9 cellular contexts compared by ENCODE assay signal in the genomic region with DNA sequence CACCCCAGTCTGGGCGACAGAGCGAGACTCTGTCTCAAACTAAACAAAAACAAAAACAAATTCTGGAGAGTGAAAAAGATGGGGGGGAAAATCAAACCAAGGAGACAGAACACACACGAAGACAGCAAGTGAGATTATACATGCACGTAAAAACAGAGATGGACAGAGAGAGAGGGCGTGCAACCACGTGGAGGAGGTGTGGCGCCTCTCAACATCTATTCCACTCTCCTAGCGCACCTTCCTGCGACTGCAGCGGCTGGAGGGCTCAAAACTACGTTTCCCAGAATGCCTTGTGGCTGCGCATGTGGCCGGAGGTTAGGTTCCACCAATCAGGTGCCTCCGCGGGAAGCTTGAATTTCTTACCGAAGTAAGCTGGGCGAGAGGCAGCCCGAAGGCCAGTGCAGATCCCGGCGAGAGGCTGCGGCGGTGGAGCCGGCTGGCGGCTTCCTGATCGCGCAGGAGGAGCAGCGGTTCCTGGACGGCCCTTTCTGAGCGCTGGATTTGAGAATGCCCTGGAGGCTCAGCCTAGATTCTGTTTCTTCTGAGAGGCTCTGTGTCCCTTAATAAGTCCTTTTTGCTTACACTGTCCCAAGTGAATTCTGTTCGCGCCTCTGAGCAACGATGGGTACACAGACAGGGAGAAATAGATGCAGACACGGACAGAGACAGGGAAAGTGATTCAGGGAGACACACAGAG. TPM values are rescaled to one million over a fixed set of nuclear protein-coding genes. Genes with fewer than 3 reads are reported as not detected.
A peak's percentile ranks its signal among the peaks of the same experiment; 100 is the strongest.
DNase-seq lines count a peak whose midpoint lies in the region; ATAC-seq and TF ChIP-seq lines count a peak whose summit lies in the region.
"Had no signal": no experiment of that assay in that cellular context is flagged by ENCODE, and none has a peak within 500 bp of the region (broad histone marks: within the 10 kb centered on the region; RNA-seq: fewer than 3 reads in every experiment).

No MANE protein-coding gene starts in this region.

- H3K9me3 ChIP-seq in ovary (no peaks in the 10 kb centered on the region), tibial nerve (no peaks in the 10 kb centered on the region)

- no peaks in the 10 kb centered on the region for H3K4me1 ChIP-seq in ovary (ENCODE audit: insufficient read depth)
- peaks cover 0 to 9% (median 0%) of the 10 kb centered on the region in 4 donors for H3K4me1 ChIP-seq in tibial nerve

- H3K4me3 ChIP-seq in ovary (no peak overlapping the region), tibial nerve (no peak overlapping the region)

- TF ChIP-seq EP300 in ovary (IDR thresholded peaks at IDR 0.05) (no peak), tibial nerve (IDR thresholded peaks at IDR 0.05) (peak in 1 of 2 donors; percentile 92)

- no peak for TF ChIP-seq CTCF in C4-2B (conservative IDR thresholded peaks at IDR 0.05)
- TF ChIP-seq CTCF in ovary (IDR thresholded peaks at IDR 0.05): no peak
- no peak for TF ChIP-seq CTCF in tibial nerve (IDR thresholded peaks at IDR 0.05)

- intact Hi-C loops in ovary (cut with DNase I): no loop called here

- no peak for TF ChIP-seq POLR2A in ovary (IDR thresholded peaks at IDR 0.05)
- no peak for TF ChIP-seq POLR2A in tibial nerve (IDR thresholded peaks at IDR 0.05)

- H3K36me3 ChIP-seq in ovary: no peaks in the 10 kb centered on the region
- H3K36me3 ChIP-seq in tibial nerve: no peaks in the 10 kb centered on the region

- 6 to 7% (median 7%) methylated on average over 33 of the region's 33 CpGs for WGBS in ovary, 3 donors
- WGBS in tibial nerve, 2 donors: 6 to 8% methylated on average over 33 of the region's 33 CpGs

- H3K27ac ChIP-seq in C4-2B: peak overlapping the region; percentile 63
- H3K27ac ChIP-seq in ovary: no peak overlapping the region
- H3K27ac ChIP-seq in tibial nerve: no peak overlapping the region

- DNase-seq in MV-4-11 (lab: John Stamatoyannopoulos, UW): peak; percentile 94
- peak; percentile 95 to 97 for DNase-seq in SHP77 (lab: John Stamatoyannopoulos, UW)
- peak; percentile 76 for DNase-seq in activated effector memory CD4-positive, alpha-beta T cell treated with Interleukin-2 at 50 U/mL for 16 hours
- DNase-seq in glomerular endothelial cell (ENCODE audit: extremely low read depth, low read depth, low spot score): peak; percentile 48
- peak; percentile 86 to 95 (median 90) for DNase-seq in ovary
- DNase-seq in tibial nerve (ENCODE audit: low spot score in 2 of 2): peak; percentile 73 to 92

- no peaks in the 10 kb centered on the region for H3K27me3 ChIP-seq in ovary
- peaks cover 0 to 19% of the 10 kb centered on the region in 2 donors for H3K27me3 ChIP-seq in tibial nerve

- peak; percentile 78 for ATAC-seq in GM19397 (IDR thresholded peaks at IDR 0.05; ENCODE audit: unreplicated experiment)

RNA-seq across cellular contexts. Expression of a gene that starts 13.1 kb away (rescaled TPM):
- not detected in 2 replicates for total RNA-seq in glomerular endothelial cell
- not detected for total RNA-seq in ovary
- polyA plus RNA-seq in ovary: not detected
- total RNA-seq in tibial nerve: not detected
- total RNA-seq: activated CD8-positive, alpha-beta memory T cell treated with anti-CD3 and anti-CD28 coated beads for 36 hours had no signal

RNA-seq across cellular contexts. Expression of a gene that starts 25.3 kb away (rescaled TPM):
- total RNA-seq in glomerular endothelial cell (6.0 and 7.4 TPM in 2 replicates), ovary (1 to 10 TPM; 3.0 to 9.1 (median 7.0) TPM), tibial nerve (1 to 10 TPM; 3.6 to 9.0 (median 5.5) TPM)
- polyA plus RNA-seq in ovary: 1 to 10 TPM; 4.2 to 4.4 TPM

RNA-seq across cellular contexts. Expression of a gene that starts 41.8 kb away (rescaled TPM):
- total RNA-seq in glomerular endothelial cell (27.1 and 32.3 TPM in 2 replicates), ovary (10 to 100 TPM; 30.4 to 59.4 (median 41.4) TPM), tibial nerve (10 to 100 TPM; 16.4 to 33.3 (median 27.2) TPM)
- 10 to 100 TPM in 1 of 2 donors, 1 to 10 TPM in 1; 2.7 to 29.5 TPM for polyA plus RNA-seq in ovary

RNA-seq across cellular contexts. Expression of a gene that starts 46.0 kb away (rescaled TPM):
- 11.8 and 23.2 TPM in 2 replicates for total RNA-seq in glomerular endothelial cell
- 1 to 10 TPM in 5 of 7 donors, under 1 TPM in 2; 0.23 to 4.8 (median 2.2) TPM for total RNA-seq in ovary
- polyA plus RNA-seq in ovary: 1 to 10 TPM; 1.5 to 3.5 TPM
- total RNA-seq in tibial nerve: 1 to 10 TPM; 1.5 to 6.9 (median 1.7) TPM
- total RNA-seq: activated CD8-positive, alpha-beta memory T cell treated with anti-CD3 and anti-CD28 coated beads for 36 hours had no signal
